In genomic region chr2:29797916-29798315, GRCh38 we compare ENCODE assay signal across 31 cellular contexts.
DNase-seq lines count a peak whose midpoint lies in the region; ATAC-seq, FAIRE-seq and TF ChIP-seq lines count a peak whose summit lies in the region.
"Had no signal": no experiment of that assay in that cellular context is flagged by ENCODE, and none has a peak within 500 bp of the region (broad histone marks: within the 10 kb centered on the region; RNA-seq: fewer than 3 reads in every experiment).

No MANE protein-coding gene starts in this region.

- no peak overlapping the region for H2BK12ac ChIP-seq in H1 (ENCODE audit: low read depth, low read length)

- no TSS peak for BruUV-seq in HepG2 (replicated peaks; lab: Mats Ljungman, UMichigan)

- H3K9me3 ChIP-seq in SJCRH30 (replicated peaks) (0 out of 2 replicates have a peak, but pooled peaks cover 3% of the 10 kb centered on the region), H1 (ENCODE audit: insufficient read depth in 2 of 2, low read depth in 1 of 2, low read length in 1 of 2) (no peaks in the 10 kb centered on the region), HepG2 (ENCODE audit: low read length) (no peaks in the 10 kb centered on the region)
- H3K9me3 ChIP-seq: A549; BE2C; BLaER1; BLaER1 treated with 17β-estradiol and CSF1 and Interleukin-3, amounts not matched to agents 10 nM and 100 nM; Caco-2 had no signal

- no peak overlapping the region for H3K14ac ChIP-seq in H1 (ENCODE audit: insufficient read length)

- H3K18ac ChIP-seq in H1 (ENCODE audit: extremely low read depth, low read length) = 0 out of 2 replicates have a peak overlapping the region, but pooled peaks have one; percentile 6

- no peak overlapping the region for H2BK15ac ChIP-seq in H1 (ENCODE audit: low read length)

- no peak overlapping the region for H2BK20ac ChIP-seq in H1 (ENCODE audit: low read length)

- H3K4me1 ChIP-seq in SJCRH30 = peaks cover 34% of the 10 kb centered on the region
- peaks cover 0 to 6% (median 0%) of the 10 kb centered on the region in 4 experiments; a peak in 2 of 7 replicates for H3K4me1 ChIP-seq in H1 (replicated peaks in 1 of 4; ENCODE audit: control insufficient read depth in 3 of 4, insufficient read depth in 4 of 4, low read length in 3 of 4)
- H3K4me1 ChIP-seq in HepG2 (ENCODE audit: insufficient read depth, low read length) = no peaks in the 10 kb centered on the region
- H3K4me1 ChIP-seq: A549; BE2C; BLaER1; BLaER1 treated with 17β-estradiol and CSF1 and Interleukin-3, amounts not matched to agents 10 nM and 100 nM; Caco-2 had no signal

- TF ChIP-seq POLR2A in H1 (IDR thresholded peaks at IDR 0.05; ENCODE audit: control extremely low read depth in 1 of 2, low read depth in 2 of 2, low read length in 2 of 2) (no peak), HepG2 (IDR thresholded peaks at IDR 0.05; ENCODE audit: insufficient read depth in 1 of 2, low read depth in 2 of 2, low read length in 2 of 2) (no peak)

- intact Hi-C loops in HepG2 (cut with micrococcal nuclease; ENCODE audit: unreplicated experiment) = no loop called here

- H4K20me1 ChIP-seq in H1 (replicated peaks in 1 of 2; ENCODE audit: control insufficient read depth in 1 of 2, insufficient read depth in 2 of 2, low read length in 2 of 2) = no peaks in the 10 kb centered on the region
- no peaks in the 10 kb centered on the region for H4K20me1 ChIP-seq in HepG2 (ENCODE audit: insufficient read depth, low read length)
- H4K20me1 ChIP-seq: BLaER1; BLaER1 treated with 17β-estradiol and CSF1 and Interleukin-3, amounts not matched to agents 10 nM and 100 nM had no signal

- H3K27ac ChIP-seq in SJCRH30 (peak overlapping the region; percentile 8; the same call in 1 of the 2 replicates), H1 (ENCODE audit: low read depth, low read length) (no peak overlapping the region), HepG2 (ENCODE audit: extremely low read length, insufficient read depth, low read length) (no peak overlapping the region)
- H3K27ac ChIP-seq: 22Rv1; A549; BLaER1; BLaER1 treated with 17β-estradiol and CSF1 and Interleukin-3, amounts not matched to agents 10 nM and 100 nM; C4-2B had no signal

- no peak for TF ChIP-seq CTCF in H1 (IDR thresholded peaks at IDR 0.05; ENCODE audit: control extremely low read depth in 1 of 3, insufficient read depth in 1 of 3, low read depth in 1 of 3, low read length in 3 of 3)
- no peak for TF ChIP-seq CTCF in HepG2 (CRISPR knock-in tag; IDR thresholded peaks at IDR 0.05)

- no peaks in the 10 kb centered on the region for H3K23me2 ChIP-seq in H1 (ENCODE audit: low read depth, low read length)

- H3K79me2 ChIP-seq in H1 (ENCODE audit: control insufficient read depth in 1 of 2, insufficient read depth in 2 of 2, low read length in 2 of 2) = no peaks in the 10 kb centered on the region
- H3K79me2 ChIP-seq in HepG2 (ENCODE audit: insufficient read depth, low read length) = no peaks in the 10 kb centered on the region

- no peak overlapping the region for H4K5ac ChIP-seq in H1 (ENCODE audit: insufficient read length, low read depth, low read length)

- H4K8ac ChIP-seq in H1 (ENCODE audit: extremely low read depth, insufficient read depth, low read length) = no peak overlapping the region

- H4K91ac ChIP-seq in H1 (replicated peaks; ENCODE audit: insufficient read length, low read length) = no peak overlapping the region

- H2BK120ac ChIP-seq in H1 (replicated peaks; ENCODE audit: low read depth, low read length) = no peak overlapping the region

- POLR2A ChIA-PET in H1 (lab: Charles Lee; ENCODE audit: partially characterized antibody) = no interaction called here
- POLR2A ChIA-PET in HepG2 (lab: Yijun Ruan, JAX) = no interaction called here

- H2AK5ac ChIP-seq in H1 (ENCODE audit: low read depth, low read length) = no peak overlapping the region

- H3K56ac ChIP-seq in H1 (replicated peaks; ENCODE audit: insufficient read length, low read depth, low read length) = no peak overlapping the region

- no peak for TF ChIP-seq EP300 in H1 (IDR thresholded peaks at IDR 0.05; ENCODE audit: borderline replicate concordance in 1 of 2, low read depth in 2 of 2, low read length in 2 of 2)
- no peak for TF ChIP-seq EP300 in HepG2 (IDR thresholded peaks at IDR 0.05; ENCODE audit: low read depth in 2 of 2, low read length in 2 of 2)
- no peak for TF ChIP-seq EP300 in HepG2 (CRISPR knock-in tag; IDR thresholded peaks at IDR 0.05; ENCODE audit: borderline replicate concordance)

- H2BK5ac ChIP-seq in H1 (ENCODE audit: low read depth, low read length) = no peak overlapping the region

- no peak overlapping the region for H3K4me3 ChIP-seq in SJCRH30
- H3K4me3 ChIP-seq in H1 (ENCODE audit: extremely low read depth in 1 of 4, insufficient read depth in 2 of 4, low read depth in 3 of 4, low read length in 4 of 4) = no peak overlapping the region
- no peak overlapping the region for H3K4me3 ChIP-seq in HepG2 (replicated peaks in 1 of 3; ENCODE audit: insufficient read depth in 1 of 3, low read depth in 2 of 3, low read length in 3 of 3)
- H3K4me3 ChIP-seq: A549; BLaER1; BLaER1 treated with 17β-estradiol and CSF1 and Interleukin-3, amounts not matched to agents 10 nM and 100 nM had no signal

- 73% methylated on average over 3 of the region's 3 CpGs; no CpG with 5 or more reads in 1 of the 2 experiments for WGBS in H1 (ENCODE audit: extremely low coverage in 1 of 2, insufficient coverage in 1 of 2, insufficient read length in 1 of 2, insufficient replicate concordance in 2 of 2, low coverage in 1 of 2, low lambda C conversion rate in 2 of 2, missing lambda C conversion rate in 1 of 2), 2 experiments
- 13% methylated on average over 2 of the region's 3 CpGs for WGBS in HepG2 (ENCODE audit: low lambda C conversion rate)

- H2AFZ ChIP-seq in H1 (ENCODE audit: low read length) (no peak overlapping the region), HepG2 (ENCODE audit: low read length) (no peak overlapping the region)

- in situ Hi-C loops in HepG2 (cut with HindIII; ENCODE audit: extremely low pct_ligation_motif_present, low pct_unique_long_range_greater_than_20kb) = no loop called here

- H3K9ac ChIP-seq in H1 (replicated peaks in 1 of 4; ENCODE audit: extremely low read depth in 1 of 4, low read depth in 3 of 4, low read length in 3 of 4) (no peak overlapping the region), HepG2 (ENCODE audit: insufficient read depth, low read depth, low read length) (no peak overlapping the region)
- H3K9ac ChIP-seq: BLaER1; BLaER1 treated with 17β-estradiol and CSF1 and Interleukin-3, amounts not matched to agents 10 nM and 100 nM had no signal

- TF ChIP-seq RAD21 in H1 (IDR thresholded peaks at IDR 0.05 in 1 of 2, conservative IDR thresholded peaks at IDR 0.05 in 1 of 2; ENCODE audit: low read depth in 2 of 2, low read length in 2 of 2) (no peak), HepG2 (CRISPR knock-in tag; IDR thresholded peaks at IDR 0.05) (no peak)

- H3K79me1 ChIP-seq in H1 (ENCODE audit: low read depth, low read length) = no peaks in the 10 kb centered on the region

- 0 out of 2 replicates have a peak, but pooled peaks cover 2% of the 10 kb centered on the region for H3K36me3 ChIP-seq in SJCRH30
- H3K36me3 ChIP-seq in H1 (ENCODE audit: control insufficient read depth in 2 of 4, insufficient read depth in 4 of 4, low read length in 3 of 4) = no peaks in the 10 kb centered on the region
- H3K36me3 ChIP-seq in HepG2 (replicated peaks in 1 of 2; ENCODE audit: control insufficient read depth in 1 of 2, insufficient read depth in 2 of 2, low read length in 2 of 2) = no peaks in the 10 kb centered on the region
- H3K36me3 ChIP-seq: BE2C; BLaER1; BLaER1 treated with 17β-estradiol and CSF1 and Interleukin-3, amounts not matched to agents 10 nM and 100 nM had no signal

- H3K4ac ChIP-seq in H1 (replicated peaks; ENCODE audit: insufficient read length, low read depth, low read length) = no peak overlapping the region

- DNase-seq in SJCRH30 (peak; percentile 68 to 88), H1 (ENCODE audit: low read depth in 1 of 2, low spot score in 2 of 2) (no peak), HepG2 (ENCODE audit: low spot score) (no peak), NOMO-1 treated with dmso at 0.1 percent for 144 hours (lab: John Stamatoyannopoulos, UW; ENCODE audit: unreplicated experiment) (no peak)
- DNase-seq: 8988T; ACHN; AML-193; BE2C; C1 segment of cervical spinal cord; Caco-2; Calu3; CD4-positive, alpha-beta memory T cell; CD4-positive, alpha-beta T cell; CD4-positive, CD25-positive, alpha-beta regulatory T cell; CD8-positive, alpha-beta memory T cell; CD8-positive, alpha-beta T cell; COR-L47; DMS 273 treated with DMSO at 0.1 percent for 48 hours; DMS153; DMS53; DMS79; DMS79 treated with DMSO at 0.1 percent for 48 hours; DND-41; EL had no signal

- H3K27me3 ChIP-seq in SJCRH30 (no peaks in the 10 kb centered on the region), H1 (replicated peaks in 1 of 4; ENCODE audit: control insufficient read depth in 3 of 4, extremely low read depth in 1 of 4, insufficient read depth in 3 of 4, low read length in 3 of 4) (no peaks in the 10 kb centered on the region), HepG2 (ENCODE audit: control insufficient read depth in 1 of 2, insufficient read depth in 2 of 2, low read length in 2 of 2) (no peaks in the 10 kb centered on the region)
- H3K27me3 ChIP-seq: BE2C; BLaER1; BLaER1 treated with 17β-estradiol and CSF1 and Interleukin-3, amounts not matched to agents 10 nM and 100 nM had no signal

- CTCF ChIA-PET in H1 (lab: Charles Lee; ENCODE audit: partially characterized antibody) = interaction anchor here (1.4 kb wide), 1 partner anchor 18 kb away, joined by 3 read pairs; no protein-coding TSS in a partner anchor
- CTCF ChIA-PET in HepG2 (lab: Yijun Ruan, JAX; ENCODE audit: low intra/inter-chr PET ratio, low total read pairs) = no interaction called here

- no peak overlapping the region for H3K23ac ChIP-seq in H1 (ENCODE audit: insufficient read length)

- no peak overlapping the region for H3K4me2 ChIP-seq in H1 (ENCODE audit: insufficient read depth in 1 of 2, low read depth in 2 of 2, low read length in 2 of 2)
- H3K4me2 ChIP-seq in HepG2 (ENCODE audit: low read depth, low read length) = no peak overlapping the region
- H3K4me2 ChIP-seq: A549; BLaER1; BLaER1 treated with 17β-estradiol and CSF1 and Interleukin-3, amounts not matched to agents 10 nM and 100 nM had no signal

- ATAC-seq in HepG2 = no peak
- ATAC-seq: A549; CD8-positive, alpha-beta T cell had no signal

- FAIRE-seq in H1 (lab: Jason Lieb, UNC) = no peak
- no peak for FAIRE-seq in HepG2 (lab: Jason Lieb, UNC)
- FAIRE-seq: A204.1, A549, D721Med had no signal

TF ChIP-seq in H1, 55 proteins besides CTCF, POLR2A, EP300 and RAD21 (continues in another document):
- TF ChIP-seq GABPA (IDR thresholded peaks at IDR 0.05; ENCODE audit: borderline replicate concordance, insufficient read depth, low read length) (no peak), CREB1 (IDR thresholded peaks at IDR 0.05) (no peak), POU5F1 (IDR thresholded peaks at IDR 0.05; ENCODE audit: low read depth, low read length) (no peak)

TF ChIP-seq in HepG2, 621 proteins besides CTCF, POLR2A, EP300 and RAD21 (continues in another document):
- TF ChIP-seq, protein P1, sequence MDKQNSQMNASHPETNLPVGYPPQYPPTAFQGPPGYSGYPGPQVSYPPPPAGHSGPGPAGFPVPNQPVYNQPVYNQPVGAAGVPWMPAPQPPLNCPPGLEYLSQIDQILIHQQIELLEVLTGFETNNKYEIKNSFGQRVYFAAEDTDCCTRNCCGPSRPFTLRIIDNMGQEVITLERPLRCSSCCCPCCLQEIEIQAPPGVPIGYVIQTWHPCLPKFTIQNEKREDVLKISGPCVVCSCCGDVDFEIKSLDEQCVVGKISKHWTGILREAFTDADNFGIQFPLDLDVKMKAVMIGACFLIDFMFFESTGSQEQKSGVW (CRISPR knock-in tag; IDR thresholded peaks at IDR 0.05; ENCODE audit: borderline replicate concordance) = no peak

Comparison
In these comparisons a context has a peak if more than half of its experiments do, and no peak if none do; other contexts are left out.
1. DNase-seq: peak in SJCRH30 (2 of 2); none in H1 (0 of 2), HepG2 (single experiment) and NOMO-1 treated with dmso at 0.1 percent for 144 hours (single experiment).